In genomic region chr2:136247204-136247990, GRCh38 we compare ENCODE assay signal across 10 cellular contexts.
DNase-seq lines count a peak whose midpoint lies in the region; FAIRE-seq lines count a peak whose summit lies in the region.
"Had no signal": no experiment of that assay in that cellular context is flagged by ENCODE, and none has a peak within 500 bp of the region (broad histone marks: within the 10 kb centered on the region; RNA-seq: fewer than 3 reads in every experiment).

No MANE protein-coding gene starts in this region.

- H3K4me1 Mint-ChIP-seq in activated naive CD8-positive, alpha-beta T cell treated with anti-CD3 and anti-CD28 coated beads for 36 hours: peaks cover 22% of the 10 kb centered on the region

- no peaks in the 10 kb centered on the region for H3K36me3 Mint-ChIP-seq in activated naive CD8-positive, alpha-beta T cell treated with anti-CD3 and anti-CD28 coated beads for 36 hours

- no peak overlapping the region for H3K4me3 Mint-ChIP-seq in activated naive CD8-positive, alpha-beta T cell treated with anti-CD3 and anti-CD28 coated beads for 36 hours

- H3K9me3 Mint-ChIP-seq in activated naive CD8-positive, alpha-beta T cell treated with anti-CD3 and anti-CD28 coated beads for 36 hours: no peaks in the 10 kb centered on the region

- no peaks in the 10 kb centered on the region for H3K27me3 Mint-ChIP-seq in activated naive CD8-positive, alpha-beta T cell treated with anti-CD3 and anti-CD28 coated beads for 36 hours

- no peak overlapping the region for H3K27ac Mint-ChIP-seq in activated naive CD8-positive, alpha-beta T cell treated with anti-CD3 and anti-CD28 coated beads for 36 hours

- FAIRE-seq in HTR-8/SVneo (lab: Jason Lieb, UNC): no peak

- peak; percentile 38 for DNase-seq in A172 (ENCODE audit: low spot score)
- DNase-seq in HT1080 (ENCODE audit: low read depth): peak; percentile 25
- DNase-seq in activated naive CD8-positive, alpha-beta T cell treated with anti-CD3 and anti-CD28 coated beads for 36 hours: peak; percentile 24
- peak; percentile 58 for DNase-seq in middle frontal gyrus (ENCODE audit: extremely low spot score, low spot score)
- DNase-seq in COLO829 (ENCODE audit: low spot score): no peak
- no peak for DNase-seq in NCI-H2196 treated with DMSO at 0.1 percent for 48 hours (lab: John Stamatoyannopoulos, UW; ENCODE audit: unreplicated experiment)
- no peak for DNase-seq in NCI-H187 (lab: John Stamatoyannopoulos, UW)
- no peak for DNase-seq in HTR-8/SVneo (ENCODE audit: insufficient read length, low spot score)
- DNase-seq: activated gamma-delta T cell treated with Interleukin-2 at 50 U/mL for 16 hours, islet precursor cell had no signal

Comparison
In these comparisons a context has a peak if more than half of its experiments do, and no peak if none do; other contexts are left out.
1. DNase-seq: peak in A172 (single experiment), HT1080 (single experiment), activated naive CD8-positive, alpha-beta T cell treated with anti-CD3 and anti-CD28 coated beads for 36 hours (single experiment) and middle frontal gyrus (single experiment); none in COLO829 (single experiment), NCI-H2196 treated with DMSO at 0.1 percent for 48 hours (single experiment), NCI-H187 (0 of 2) and HTR-8/SVneo (single experiment).